Comparison of ENCODE assay signal across 29 cellular contexts in the genomic region with DNA sequence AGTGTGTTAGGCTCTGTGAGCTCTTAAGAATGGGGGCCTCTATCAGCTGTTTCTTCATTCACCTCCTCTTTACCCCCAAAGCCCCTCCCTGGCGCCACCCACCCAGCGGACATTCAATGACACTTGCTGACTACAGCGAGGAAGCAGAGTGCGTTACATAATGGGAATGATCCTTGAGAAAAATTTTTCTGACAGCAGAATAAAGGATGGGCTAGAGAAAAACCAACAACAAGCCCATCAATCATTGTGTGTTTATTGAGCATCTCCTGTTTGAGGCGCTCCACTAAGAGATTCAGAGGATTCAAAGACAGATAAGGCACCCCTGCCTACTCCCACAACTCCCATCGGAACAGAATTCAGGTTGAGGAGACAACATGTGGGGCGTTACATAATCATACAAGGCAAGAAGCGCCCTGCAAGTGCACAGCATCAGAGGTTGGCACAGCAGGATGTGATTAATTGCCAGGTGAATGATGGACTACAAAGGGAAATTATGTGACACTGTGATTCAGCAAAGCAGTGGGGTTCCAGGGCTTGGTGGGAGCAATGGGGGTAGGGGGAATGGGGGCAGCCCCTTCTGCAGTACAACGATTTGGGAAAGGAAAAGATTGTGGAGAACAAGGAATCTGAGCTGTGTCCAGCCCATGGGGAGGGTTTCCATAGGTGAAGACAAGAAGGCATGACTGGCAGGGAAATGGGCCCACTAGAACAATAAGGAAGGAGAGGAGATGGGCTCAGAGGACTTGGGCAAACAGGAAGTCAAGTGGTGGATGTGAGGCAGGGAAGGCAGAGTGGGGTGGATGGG.
"Had no signal": no experiment of that assay in that cellular context is flagged by ENCODE, and none has a peak within 500 bp of the region (broad histone marks: within the 10 kb centered on the region; RNA-seq: fewer than 3 reads in every experiment).

No MANE protein-coding gene starts in this region.

- H3K4me3 ChIP-seq: colonic mucosa, esophagus squamous epithelium, left ventricle myocardium inferior, lung, ovary, prostate gland, smooth muscle cell, testis, transverse colon, uterus had no signal

- H3K9me3 ChIP-seq: colonic mucosa, esophagus squamous epithelium, left ventricle myocardium inferior, neutrophil, ovary, prostate gland, testis, transverse colon, uterus had no signal

- H3K4me1 ChIP-seq: colonic mucosa, esophagus squamous epithelium, left ventricle myocardium inferior, prostate gland, testis, transverse colon, uterus had no signal

- H3K27me3 ChIP-seq: brain microvascular endothelial cell, colonic mucosa, ovary, testis, transverse colon, uterus had no signal

- FAIRE-seq: astrocyte, endometrium, islet of Langerhans had no signal

- H3K36me3 ChIP-seq: brain microvascular endothelial cell, colonic mucosa, esophagus squamous epithelium, left ventricle myocardium inferior, neutrophil, ovary, prostate gland, transverse colon, uterus had no signal

- DNase-seq: activated CD4-positive, alpha-beta T cell treated with anti-CD3 and anti-CD28 coated beads for 36 hours; activated CD4-positive, CD25-positive, alpha-beta regulatory T cell; activated CD8-positive, alpha-beta T cell treated with anti-CD3 and anti-CD28 coated beads, Interleukin-2, amount 10 ng/mL, durations not matched to agents 7 days and 5 days; activated gamma-delta T cell treated with Interleukin-2 at 50 U/mL for 16 hours; activated naive CD4-positive, alpha-beta T cell treated with anti-CD3 and anti-CD28 coated beads, Interleukin-2, amount 50 U/mL, for 16 hours; activated T-cell treated with anti-CD3 and anti-CD28 coated beads, Interleukin-2, amount 50 U/mL, for 24 hours; amniotic stem cell; brain microvascular endothelial cell; colonic mucosa; effector CD8-positive, alpha-beta T cell; esophagus squamous epithelium; foreskin melanocyte; left ventricle myocardium inferior; mesendoderm; ovary; stimulated activated CD4-positive, alpha-beta T cell treated with anti-CD3 and anti-CD28 coated beads, Interleukin-15, amount 100 ng/mL, for 24 hours; stimulated activated CD4-positive, alpha-beta T cell treated with anti-CD3 and anti-CD28 coated beads, Interleukin-2, amount 100 ng/mL, for 24 hours; stimulated activated naive CD4-positive, alpha-beta T cell treated with Interleukin-2 at 50 U/mL for 16 hours; testis; transverse colon; uterus had no signal

- H3K27ac ChIP-seq: brain microvascular endothelial cell, colonic mucosa, epithelial cell of prostate, esophagus squamous epithelium, left ventricle myocardium inferior, neutrophil, ovary, prostate gland, testis, transverse colon, uterus had no signal

- ATAC-seq: activated CD4-positive, alpha-beta T cell treated with anti-CD3 and anti-CD28 coated beads for 36 hours; activated CD8-positive, alpha-beta T cell treated with anti-CD3 and anti-CD28 coated beads, Interleukin-2, amount 10 ng/mL, durations not matched to agents 7 days and 5 days had no signal
